Comparison of ENCODE assay signal across 2 cellular contexts in genomic region chr1:198523183-198523942, GRCh38.
TF ChIP-seq lines count a peak whose summit lies in the region.

No MANE protein-coding gene starts in this region.

TF ChIP-seq in SK-N-SH, 30 proteins besides CTCF, POLR2A, EP300 and RAD21 (continued from another document):
- TF ChIP-seq ELF1 (IDR thresholded peaks at IDR 0.05), result no peak

TF ChIP-seq in SK-N-SH treated with all-trans-retinoic acid at 6 μM for 48 hours, 23 proteins besides CTCF, POLR2A, EP300 and RAD21 (continued from another document):
- TF ChIP-seq, protein P1, sequence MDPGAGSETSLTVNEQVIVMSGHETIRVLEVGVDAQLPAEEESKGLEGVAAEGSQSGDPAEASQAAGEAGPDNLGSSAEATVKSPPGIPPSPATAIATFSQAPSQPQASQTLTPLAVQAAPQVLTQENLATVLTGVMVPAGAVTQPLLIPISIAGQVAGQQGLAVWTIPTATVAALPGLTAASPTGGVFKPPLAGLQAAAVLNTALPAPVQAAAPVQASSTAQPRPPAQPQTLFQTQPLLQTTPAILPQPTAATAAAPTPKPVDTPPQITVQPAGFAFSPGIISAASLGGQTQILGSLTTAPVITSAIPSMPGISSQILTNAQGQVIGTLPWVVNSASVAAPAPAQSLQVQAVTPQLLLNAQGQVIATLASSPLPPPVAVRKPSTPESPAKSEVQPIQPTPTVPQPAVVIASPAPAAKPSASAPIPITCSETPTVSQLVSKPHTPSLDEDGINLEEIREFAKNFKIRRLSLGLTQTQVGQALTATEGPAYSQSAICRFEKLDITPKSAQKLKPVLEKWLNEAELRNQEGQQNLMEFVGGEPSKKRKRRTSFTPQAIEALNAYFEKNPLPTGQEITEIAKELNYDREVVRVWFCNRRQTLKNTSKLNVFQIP (CRISPR knock-in tag; IDR thresholded peaks at IDR 0.05; ENCODE audit: borderline replicate concordance, low read depth), result no peak
- TF ChIP-seq ZFP30 (CRISPR knock-in tag; IDR thresholded peaks at IDR 0.05), result no peak
- TF ChIP-seq ESRRG (CRISPR knock-in tag; IDR thresholded peaks at IDR 0.05), result no peak
- TF ChIP-seq ZNF565 (CRISPR knock-in tag; conservative IDR thresholded peaks at IDR 0.05; ENCODE audit: low read depth), result no peak
- no peak for TF ChIP-seq GLIS3 (CRISPR knock-in tag; IDR thresholded peaks at IDR 0.05)
- no peak for TF ChIP-seq TCF4 (CRISPR knock-in tag; IDR thresholded peaks at IDR 0.05; ENCODE audit: borderline replicate concordance)
- TF ChIP-seq CSDC2 (CRISPR knock-in tag; IDR thresholded peaks at IDR 0.05), result no peak
- no peak for TF ChIP-seq ZFP3 (CRISPR knock-in tag; IDR thresholded peaks at IDR 0.05)
- TF ChIP-seq CSRNP3 (CRISPR knock-in tag; IDR thresholded peaks at IDR 0.05), result no peak
- TF ChIP-seq PATZ1 (CRISPR knock-in tag; IDR thresholded peaks at IDR 0.05; ENCODE audit: borderline replicate concordance), result no peak
- TF ChIP-seq PPARA (CRISPR knock-in tag; IDR thresholded peaks at IDR 0.05; ENCODE audit: borderline replicate concordance), result no peak
- no peak for TF ChIP-seq ISL1 (CRISPR knock-in tag; IDR thresholded peaks at IDR 0.05)
- no peak for TF ChIP-seq BACH2 (CRISPR knock-in tag; IDR thresholded peaks at IDR 0.05; ENCODE audit: borderline replicate concordance)
- no peak for TF ChIP-seq SNAI2 (CRISPR knock-in tag; IDR thresholded peaks at IDR 0.05)
- no peak for TF ChIP-seq ZNF8 (CRISPR knock-in tag; IDR thresholded peaks at IDR 0.05)
